ENCODE assay signal across 20 cellular contexts in genomic region chr11:106507645-106508306, GRCh38.
DNase-seq lines count a peak whose midpoint lies in the region; ATAC-seq, FAIRE-seq and TF ChIP-seq lines count a peak whose summit lies in the region.
"Had no signal": no experiment of that assay in that cellular context is flagged by ENCODE, and none has a peak within 500 bp of the region (broad histone marks: within the 10 kb centered on the region; RNA-seq: fewer than 3 reads in every experiment).

No MANE protein-coding gene starts in this region.

- no peaks in the 10 kb centered on the region for H3K36me3 ChIP-seq in IMR-90 (ENCODE audit: control insufficient read depth, insufficient read depth, low read length)
- no peaks in the 10 kb centered on the region for H3K36me3 ChIP-seq in H1 (ENCODE audit: control insufficient read depth in 2 of 4, insufficient read depth in 4 of 4, low read length in 3 of 4)
- no peaks in the 10 kb centered on the region for H3K36me3 ChIP-seq in WERI-Rb-1
- H3K36me3 ChIP-seq: BLaER1 treated with 17β-estradiol and CSF1 and Interleukin-3, amounts not matched to agents 10 nM and 100 nM had no signal

- H3K4ac ChIP-seq in IMR-90 (ENCODE audit: low read depth, low read length) (no peak overlapping the region), H1 (replicated peaks; ENCODE audit: insufficient read length, low read depth, low read length) (no peak overlapping the region)

- H3K4me3 ChIP-seq in A549 = no peak overlapping the region
- no peak overlapping the region for H3K4me3 ChIP-seq in IMR-90 (ENCODE audit: insufficient read depth, low read depth, low read length)
- H3K4me3 ChIP-seq in H1 (ENCODE audit: extremely low read depth in 1 of 4, insufficient read depth in 2 of 4, low read depth in 3 of 4, low read length in 4 of 4) = no peak overlapping the region
- no peak overlapping the region for H3K4me3 ChIP-seq in fibroblast of the aortic adventitia (ENCODE audit: low read depth, low read length)
- no peak overlapping the region for H3K4me3 ChIP-seq in WERI-Rb-1 (ENCODE audit: low read depth, low read length)
- H3K4me3 ChIP-seq: BLaER1 treated with 17β-estradiol and CSF1 and Interleukin-3, amounts not matched to agents 10 nM and 100 nM had no signal

- H2BK12ac ChIP-seq in H1 (ENCODE audit: low read depth, low read length) = no peak overlapping the region

- H4K91ac ChIP-seq in IMR-90 (ENCODE audit: insufficient read depth, low read depth, low read length) = no peak overlapping the region
- no peak overlapping the region for H4K91ac ChIP-seq in H1 (replicated peaks; ENCODE audit: insufficient read length, low read length)

- no peak for TF ChIP-seq RAD21 in A549 (conservative IDR thresholded peaks at IDR 0.05 in 1 of 2, IDR thresholded peaks at IDR 0.05 in 1 of 2)
- TF ChIP-seq RAD21 in IMR-90 (IDR thresholded peaks at IDR 0.05; ENCODE audit: low read length) = no peak
- no peak for TF ChIP-seq RAD21 in H1 (IDR thresholded peaks at IDR 0.05 in 1 of 2, conservative IDR thresholded peaks at IDR 0.05 in 1 of 2; ENCODE audit: low read depth in 2 of 2, low read length in 2 of 2)

- H2BK120ac ChIP-seq in IMR-90 (ENCODE audit: low read depth, low read length) (no peak overlapping the region), H1 (replicated peaks; ENCODE audit: low read depth, low read length) (no peak overlapping the region)

- intact Hi-C loops in IMR-90 (cut with micrococcal nuclease) = no loop called here

- no peaks in the 10 kb centered on the region for H3K23me2 ChIP-seq in H1 (ENCODE audit: low read depth, low read length)

- ATAC-seq in A549 (no peak), IMR-90 (ENCODE audit: low read depth) (no peak), HG02970 (IDR thresholded peaks at IDR 0.05; ENCODE audit: low FRiP score, unreplicated experiment) (no peak), HG03439 (IDR thresholded peaks at IDR 0.05; ENCODE audit: unreplicated experiment) (no peak)
- ATAC-seq: CD8-positive, alpha-beta T cell had no signal

- POLR2A ChIA-PET in A549 (lab: Yijun Ruan, JAX) (no interaction called here), IMR-90 (lab: Charles Lee; ENCODE audit: unreplicated experiment) (no interaction called here), H1 (lab: Charles Lee; ENCODE audit: partially characterized antibody) (no interaction called here)

- H3K9me1 ChIP-seq in IMR-90 (ENCODE audit: insufficient read depth, low read length) = no peaks in the 10 kb centered on the region

- H3K4me1 ChIP-seq in A549 (no peaks in the 10 kb centered on the region), IMR-90 (ENCODE audit: control insufficient read depth, insufficient read depth, low read length) (no peaks in the 10 kb centered on the region), H1 (replicated peaks in 1 of 4; ENCODE audit: control insufficient read depth in 3 of 4, insufficient read depth in 4 of 4, low read length in 3 of 4) (no peaks in the 10 kb centered on the region)
- H3K4me1 ChIP-seq: BLaER1 treated with 17β-estradiol and CSF1 and Interleukin-3, amounts not matched to agents 10 nM and 100 nM had no signal

- H3K9me3 ChIP-seq in A549 (no peaks in the 10 kb centered on the region), IMR-90 (ENCODE audit: control insufficient read depth, insufficient read depth, low read length) (no peaks in the 10 kb centered on the region), H1 (ENCODE audit: insufficient read depth in 2 of 2, low read depth in 1 of 2, low read length in 1 of 2) (no peaks in the 10 kb centered on the region), WERI-Rb-1 (ENCODE audit: severe bottlenecking) (no peaks in the 10 kb centered on the region)
- H3K9me3 ChIP-seq: BLaER1 treated with 17β-estradiol and CSF1 and Interleukin-3, amounts not matched to agents 10 nM and 100 nM had no signal

- H2BK5ac ChIP-seq in IMR-90 (ENCODE audit: low read depth, low read length, poor library complexity, severe bottlenecking) (no peak overlapping the region), H1 (ENCODE audit: low read depth, low read length) (no peak overlapping the region)

- no peak for TF ChIP-seq EP300 in A549 (IDR thresholded peaks at IDR 0.05)
- TF ChIP-seq EP300 in H1 (IDR thresholded peaks at IDR 0.05; ENCODE audit: borderline replicate concordance in 1 of 2, low read depth in 2 of 2, low read length in 2 of 2) = no peak

- H2AFZ ChIP-seq in IMR-90 (replicated peaks; ENCODE audit: low read length, poor library complexity) (no peak overlapping the region), H1 (ENCODE audit: low read length) (no peak overlapping the region)

- no peak for DNase-seq in A549 (ENCODE audit: low read depth in 1 of 2, low spot score in 1 of 2)
- no peak for DNase-seq in IMR-90
- no peak for DNase-seq in H1 (ENCODE audit: low read depth in 1 of 2, low spot score in 2 of 2)
- DNase-seq in fibroblast of the aortic adventitia (ENCODE audit: low read depth) = peak; percentile 10
- no peak for DNase-seq in WERI-Rb-1
- DNase-seq in mucosa of gallbladder (ENCODE audit: low spot score) = no peak
- DNase-seq: 8988T; Calu3; CD8-positive, alpha-beta T cell; DMS53; GOT3; H9; KG1 had no signal

- H3K23ac ChIP-seq in IMR-90 (ENCODE audit: low read depth, low read length) (no peak overlapping the region; the same call in 1 of the 2 replicates), H1 (ENCODE audit: insufficient read length) (no peak overlapping the region)

- H3K56ac ChIP-seq in IMR-90 (ENCODE audit: extremely low read depth, insufficient read depth, low read length) = no peak overlapping the region
- H3K56ac ChIP-seq in H1 (replicated peaks; ENCODE audit: insufficient read length, low read depth, low read length) = no peak overlapping the region

- dilution Hi-C loops in IMR-90 (cut with HindIII; ENCODE audit: low sequenced_read_pairs, unreplicated experiment) = no loop called here

- no peaks in the 10 kb centered on the region for H4K20me1 ChIP-seq in IMR-90 (ENCODE audit: insufficient read depth, low read length)
- peaks cover 0 to 1% of the 10 kb centered on the region in 2 experiments for H4K20me1 ChIP-seq in H1 (replicated peaks in 1 of 2; ENCODE audit: control insufficient read depth in 1 of 2, insufficient read depth in 2 of 2, low read length in 2 of 2)
- H4K20me1 ChIP-seq: BLaER1 treated with 17β-estradiol and CSF1 and Interleukin-3, amounts not matched to agents 10 nM and 100 nM had no signal

- H2AK5ac ChIP-seq in IMR-90 (ENCODE audit: low read depth, low read length) = no peak overlapping the region
- H2AK5ac ChIP-seq in H1 (ENCODE audit: low read depth, low read length) = no peak overlapping the region

- no peak for TF ChIP-seq CTCF in A549 (IDR thresholded peaks at IDR 0.05)
- TF ChIP-seq CTCF in IMR-90 (conservative IDR thresholded peaks at IDR 0.05; ENCODE audit: low read depth, low read length) = no peak
- TF ChIP-seq CTCF in H1 (IDR thresholded peaks at IDR 0.05; ENCODE audit: control extremely low read depth in 1 of 3, insufficient read depth in 1 of 3, low read depth in 1 of 3, low read length in 3 of 3) = no peak
- no peak for TF ChIP-seq CTCF in fibroblast of the aortic adventitia (IDR thresholded peaks at IDR 0.05; ENCODE audit: insufficient read depth, low read length)
- no peak for TF ChIP-seq CTCF in WERI-Rb-1 (IDR thresholded peaks at IDR 0.05; ENCODE audit: low read depth, low read length)

- H4K8ac ChIP-seq in IMR-90 (ENCODE audit: low read depth in 2 of 2, low read length in 2 of 2) (no peak overlapping the region), H1 (ENCODE audit: extremely low read depth, insufficient read depth, low read length) (no peak overlapping the region)

- H3K27me3 ChIP-seq in IMR-90 (ENCODE audit: control insufficient read depth, insufficient read depth, low read length) (no peaks in the 10 kb centered on the region), H1 (replicated peaks in 1 of 4; ENCODE audit: control insufficient read depth in 3 of 4, extremely low read depth in 1 of 4, insufficient read depth in 3 of 4, low read length in 3 of 4) (no peaks in the 10 kb centered on the region), WERI-Rb-1 (ENCODE audit: insufficient read depth, low read depth, severe bottlenecking) (no peaks in the 10 kb centered on the region)
- H3K27me3 ChIP-seq: BLaER1 treated with 17β-estradiol and CSF1 and Interleukin-3, amounts not matched to agents 10 nM and 100 nM had no signal

- H3K14ac ChIP-seq in IMR-90 (replicated peaks; ENCODE audit: low read depth, low read length) (no peak overlapping the region), H1 (ENCODE audit: insufficient read length) (no peak overlapping the region)

- H3K79me1 ChIP-seq in IMR-90 (ENCODE audit: low read depth in 1 of 2, low read length in 2 of 2) (no peaks in the 10 kb centered on the region), H1 (ENCODE audit: low read depth, low read length) (no peaks in the 10 kb centered on the region)

- H3K9ac ChIP-seq in IMR-90 (ENCODE audit: low read depth, low read length) (no peak overlapping the region), H1 (replicated peaks in 1 of 4; ENCODE audit: extremely low read depth in 1 of 4, low read depth in 3 of 4, low read length in 3 of 4) (no peak overlapping the region)
- H3K9ac ChIP-seq: BLaER1 treated with 17β-estradiol and CSF1 and Interleukin-3, amounts not matched to agents 10 nM and 100 nM had no signal

- FAIRE-seq in A549 (lab: Jason Lieb, UNC) = no peak
- no peak for FAIRE-seq in H1 (lab: Jason Lieb, UNC)
- FAIRE-seq: G401.6, GM12891, GM18507 had no signal

- H2BK15ac ChIP-seq in IMR-90 (ENCODE audit: low read depth, low read length) (no peak overlapping the region), H1 (ENCODE audit: low read length) (no peak overlapping the region)

- no peak overlapping the region for H3K4me2 ChIP-seq in A549
- H3K4me2 ChIP-seq in IMR-90 (ENCODE audit: low read depth, low read length) = no peak overlapping the region
- no peak overlapping the region for H3K4me2 ChIP-seq in H1 (ENCODE audit: insufficient read depth in 1 of 2, low read depth in 2 of 2, low read length in 2 of 2)
- H3K4me2 ChIP-seq: BLaER1 treated with 17β-estradiol and CSF1 and Interleukin-3, amounts not matched to agents 10 nM and 100 nM had no signal

- H2BK20ac ChIP-seq in IMR-90 (ENCODE audit: low read depth, low read length) = no peak overlapping the region
- H2BK20ac ChIP-seq in H1 (ENCODE audit: low read length) = no peak overlapping the region

- in situ Hi-C loops in IMR-90 (cut with MboI; ENCODE audit: low sequenced_read_pairs) = no loop called here

- CTCF ChIA-PET in A549 (lab: Yijun Ruan, JAX) (no interaction called here), IMR-90 (lab: Yijun Ruan, JAX) (no interaction called here), H1 (lab: Charles Lee; ENCODE audit: partially characterized antibody) (interaction anchor here (1.4 kb wide), 1 partner anchor 24 kb away, joined by 4 read pairs; no protein-coding TSS in a partner anchor)

- H3K18ac ChIP-seq in IMR-90 (ENCODE audit: low read depth, low read length) = no peak overlapping the region
- no peak overlapping the region for H3K18ac ChIP-seq in H1 (ENCODE audit: extremely low read depth, low read length)

- TF ChIP-seq POLR2A in A549 (IDR thresholded peaks at IDR 0.05; ENCODE audit: low read length) = no peak
- TF ChIP-seq POLR2A in IMR-90 (IDR thresholded peaks at IDR 0.05; ENCODE audit: low read depth, low read length) = no peak
- no peak for TF ChIP-seq POLR2A in H1 (IDR thresholded peaks at IDR 0.05; ENCODE audit: control extremely low read depth in 1 of 2, low read depth in 2 of 2, low read length in 2 of 2)

- H3K27ac ChIP-seq in A549 = no peak overlapping the region
- no peak overlapping the region for H3K27ac ChIP-seq in IMR-90 (ENCODE audit: insufficient read depth, low read length)
- no peak overlapping the region for H3K27ac ChIP-seq in H1 (ENCODE audit: low read depth, low read length)
- H3K27ac ChIP-seq in WERI-Rb-1 = no peak overlapping the region
- H3K27ac ChIP-seq: BLaER1 treated with 17β-estradiol and CSF1 and Interleukin-3, amounts not matched to agents 10 nM and 100 nM; HL-60 had no signal

- WGBS in A549 (ENCODE audit: missing lambda C conversion rate) = 0% methylated on average over 1 of the region's 1 CpG
- WGBS in IMR-90 (ENCODE audit: extremely low coverage in 2 of 2, insufficient read length in 1 of 2), 2 experiments = no CpG with 5 or more reads among the region's 1 CpG
- WGBS in H1 (ENCODE audit: extremely low coverage in 1 of 2, insufficient coverage in 1 of 2, insufficient read length in 1 of 2, insufficient replicate concordance in 2 of 2, low coverage in 1 of 2, low lambda C conversion rate in 2 of 2, missing lambda C conversion rate in 1 of 2), 2 experiments = 84% methylated on average over 1 of the region's 1 CpG; no CpG with 5 or more reads in 1 of the 2 experiments

- no peaks in the 10 kb centered on the region for H3K79me2 ChIP-seq in H1 (ENCODE audit: control insufficient read depth in 1 of 2, insufficient read depth in 2 of 2, low read length in 2 of 2)

- no TSS peak for BruUV-seq in IMR-90 (replicated peaks; lab: Mats Ljungman, UMichigan)

- H2AK9ac ChIP-seq in IMR-90 (replicated peaks; ENCODE audit: low read depth, low read length, poor library complexity) = no peak overlapping the region

- no peak overlapping the region for H4K5ac ChIP-seq in IMR-90 (ENCODE audit: low read depth, low read length)
- H4K5ac ChIP-seq in H1 (ENCODE audit: insufficient read length, low read depth, low read length) = no peak overlapping the region

Comparison
In these comparisons a context has a peak if more than half of its experiments do, and no peak if none do; other contexts are left out.
1. Of the 18 proteins assayed by ChIP-seq in both H1 and A549: peak only in H1: none; only in A549: none; in both: MAFK; in neither: 17.